In the genomic region with DNA sequence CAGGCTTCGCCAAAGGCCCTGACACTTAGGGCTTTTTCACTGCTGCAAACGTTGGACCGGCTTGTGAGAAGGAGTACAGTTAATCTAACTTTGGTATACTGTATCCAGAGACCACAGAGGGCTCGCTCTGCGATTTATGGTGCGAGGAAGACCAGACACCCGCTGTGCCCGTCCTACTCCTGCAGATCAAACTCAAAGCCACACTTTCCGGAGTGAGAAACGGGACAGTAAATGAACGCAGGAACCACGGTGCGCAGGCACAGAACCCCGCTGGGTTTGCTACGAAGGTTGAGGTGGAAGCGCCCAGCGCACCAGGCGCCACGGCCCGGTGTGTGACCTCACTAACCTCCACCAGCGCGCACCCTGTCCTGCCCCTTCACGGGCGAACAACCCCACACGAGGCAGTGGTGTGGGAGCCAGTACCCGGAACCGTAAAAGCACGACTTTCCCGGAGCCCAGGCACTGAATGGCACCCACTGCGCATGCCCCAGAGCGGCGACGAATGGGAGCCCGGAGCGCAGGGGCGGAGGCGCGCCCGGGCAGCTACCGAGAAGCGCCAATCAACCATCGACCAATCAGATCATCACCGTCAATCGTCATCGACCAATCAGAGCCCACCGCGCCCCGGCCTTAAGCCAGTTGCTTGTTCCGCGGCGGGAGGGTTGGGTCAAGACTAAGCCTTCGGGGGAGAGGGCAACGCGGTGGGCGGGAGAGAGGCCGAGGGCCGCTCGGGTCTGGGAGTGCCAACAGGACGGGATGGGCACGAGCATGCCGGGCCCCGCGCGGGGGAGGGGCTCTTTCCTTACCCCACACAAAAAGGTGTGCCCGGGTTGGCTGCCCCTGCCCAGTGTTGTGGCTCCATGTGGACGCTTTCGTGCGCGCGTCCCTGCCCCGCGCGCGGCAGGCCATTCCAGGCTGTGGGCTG, we compare ENCODE assay signal across 1 cellular context.
TF ChIP-seq lines count a peak whose summit lies in the region.

No MANE protein-coding gene starts in this region.

TF ChIP-seq in HepG2, 621 proteins besides CTCF, POLR2A, EP300 and RAD21 (continued from another document):
- TF ChIP-seq, protein P1, sequence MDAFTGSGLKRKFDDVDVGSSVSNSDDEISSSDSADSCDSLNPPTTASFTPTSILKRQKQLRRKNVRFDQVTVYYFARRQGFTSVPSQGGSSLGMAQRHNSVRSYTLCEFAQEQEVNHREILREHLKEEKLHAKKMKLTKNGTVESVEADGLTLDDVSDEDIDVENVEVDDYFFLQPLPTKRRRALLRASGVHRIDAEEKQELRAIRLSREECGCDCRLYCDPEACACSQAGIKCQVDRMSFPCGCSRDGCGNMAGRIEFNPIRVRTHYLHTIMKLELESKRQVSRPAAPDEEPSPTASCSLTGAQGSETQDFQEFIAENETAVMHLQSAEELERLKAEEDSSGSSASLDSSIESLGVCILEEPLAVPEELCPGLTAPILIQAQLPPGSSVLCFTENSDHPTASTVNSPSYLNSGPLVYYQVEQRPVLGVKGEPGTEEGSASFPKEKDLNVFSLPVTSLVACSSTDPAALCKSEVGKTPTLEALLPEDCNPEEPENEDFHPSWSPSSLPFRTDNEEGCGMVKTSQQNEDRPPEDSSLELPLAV (CRISPR knock-in tag; conservative IDR thresholded peaks at IDR 0.05; ENCODE audit: low read depth), result no peak
- TF ChIP-seq ZBTB40 (IDR thresholded peaks at IDR 0.05) (no peak), ZBTB40 (CRISPR knock-in tag; IDR thresholded peaks at IDR 0.05) (no peak), MLX (CRISPR knock-in tag; IDR thresholded peaks at IDR 0.05) (no peak)
